In genomic region chr3:158447408-158447807, GRCh38 we compare ENCODE assay signal across 18 cellular contexts.
"Had no signal": no experiment of that assay in that cellular context is flagged by ENCODE, and none has a peak within 500 bp of the region (broad histone marks: within the 10 kb centered on the region; RNA-seq: fewer than 3 reads in every experiment).

No MANE protein-coding gene starts in this region.

- DNase-seq: activated CD4-positive, alpha-beta memory T cell treated with anti-CD3 and anti-CD28 coated beads, Interleukin-2, amount 10 ng/mL, durations not matched to agents 7 days and 5 days; activated CD4-positive, alpha-beta T cell treated with anti-CD3 and anti-CD28 coated beads, Interleukin-2, amount 50 U/mL, for 1 hour; activated CD4-positive, CD25-positive, alpha-beta regulatory T cell; activated gamma-delta T cell treated with Interleukin-2 at 50 U/mL for 16 hours; activated naive CD4-positive, alpha-beta T cell treated with anti-CD3 and anti-CD28 coated beads, Interleukin-2, amount 10 ng/mL, durations not matched to agents 7 days and 5 days; activated naive CD8-positive, alpha-beta T cell treated with anti-CD3 and anti-CD28 coated beads for 36 hours; activated T-cell treated with anti-CD3 and anti-CD28 coated beads for 4 hours; activated T-cell treated with anti-CD3 and anti-CD28 coated beads, Interleukin-2, amount 50 U/mL, for 72 hours; aorta; caudate nucleus; KG1; NCI-H1048; NCI-H146; NCI-H1930; NCI-H345; NCI-H510A treated with DMSO at 0.1 percent for 48 hours; Peyer's patch; SHP77 had no signal

- ATAC-seq: activated T-cell treated with anti-CD3 and anti-CD28 coated beads, Interleukin-2, amount 50 U/mL, for 72 hours had no signal
